Comparison of ENCODE assay signal across 9 cellular contexts in the genomic region with DNA sequence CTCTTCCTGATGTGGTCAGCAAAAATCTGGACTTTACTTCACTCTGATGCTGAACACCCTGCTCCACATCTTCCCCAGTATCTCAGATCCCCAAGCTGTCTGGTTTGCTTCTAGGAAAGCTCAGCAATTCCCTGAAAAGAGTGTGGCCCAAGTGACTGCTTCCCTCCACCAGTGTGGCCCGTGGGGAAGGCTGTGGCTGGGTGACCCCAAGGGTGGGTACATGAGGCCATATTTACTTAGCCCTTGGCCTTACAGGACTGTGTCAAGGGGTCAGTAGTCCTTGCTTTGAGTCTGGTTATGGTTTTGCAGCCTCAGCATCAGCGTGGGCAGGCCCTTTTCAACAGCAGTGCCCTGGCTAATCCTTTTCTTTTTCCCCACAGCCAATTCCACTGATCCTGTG. TPM values are rescaled to one million over a fixed set of nuclear protein-coding genes. Genes with fewer than 3 reads are reported as not detected.
DNase-seq lines count a peak whose midpoint lies in the region; ATAC-seq and TF ChIP-seq lines count a peak whose summit lies in the region.
"Not testable (repeated sequence)": the region's sequence is repeated elsewhere in the genome, so short reads cannot be mapped to it uniquely, and the experiment has no call there.
"Had no signal": no experiment of that assay in that cellular context is flagged by ENCODE, and none has a peak within 500 bp of the region (broad histone marks: within the 10 kb centered on the region; RNA-seq: fewer than 3 reads in every experiment).

No MANE protein-coding gene starts in this region.

- not testable (repeated sequence) for H3K4me3 Mint-ChIP-seq in HFFc6; central memory CD8-positive, alpha-beta T cell; endothelial cell (ENCODE audit: unreplicated experiment); neural progenitor cell

- DNase-seq in HFFc6; central memory CD8-positive, alpha-beta T cell (ENCODE audit: low spot score in 2 of 2); endothelial cell (ENCODE audit: low spot score); lower lobe of right lung; neural progenitor cell (ENCODE audit: low spot score); sciatic nerve (ENCODE audit: low spot score); vagina (ENCODE audit: extremely low spot score in 2 of 2): not testable (repeated sequence)

- not testable (repeated sequence) for H3K36me3 ChIP-seq in lower lobe of right lung, neural progenitor cell, vagina

- H2AFZ ChIP-seq in neural progenitor cell (replicated peaks) = peak overlapping the region; percentile 76

- not testable (repeated sequence) for ATAC-seq in central memory CD8-positive, alpha-beta T cell (replicated peaks; ENCODE audit: extremely low read depth, poor library complexity, severe bottlenecking)
- ATAC-seq in lower lobe of right lung (peak in 1 of 2 donors; percentile 9), sciatic nerve (peak; percentile 65)

- not testable (repeated sequence) for H3K27me3 ChIP-seq in layer of hippocampus (ENCODE audit: control insufficient read depth, insufficient read depth, low read length); lower lobe of right lung (ENCODE audit: low read depth); neural progenitor cell; vagina

- H3F3A ChIP-seq in neural progenitor cell (ENCODE audit: low read depth) = not testable (repeated sequence)

- intact Hi-C loops in lower lobe of right lung (cut with DNase I); sciatic nerve (cut with DNase I); vagina (cut with DNase I): not testable (repeated sequence)

- H3K4me1 Mint-ChIP-seq in HFFc6 (ENCODE audit: low read depth) = peaks cover 17% of the 10 kb centered on the region
- not testable (repeated sequence) for H3K4me1 Mint-ChIP-seq in central memory CD8-positive, alpha-beta T cell; endothelial cell (ENCODE audit: unreplicated experiment); neural progenitor cell

- H3K36me3 Mint-ChIP-seq in HFFc6 (ENCODE audit: low read depth); central memory CD8-positive, alpha-beta T cell (ENCODE audit: insufficient read depth); endothelial cell (ENCODE audit: low read depth, unreplicated experiment); neural progenitor cell: not testable (repeated sequence)

- not testable (repeated sequence) for H3K4me1 ChIP-seq in lower lobe of right lung, neural progenitor cell, vagina

- H3K79me2 ChIP-seq in neural progenitor cell (ENCODE audit: low read depth) = not testable (repeated sequence)

- TF ChIP-seq CTCF in HFFc6 (IDR thresholded peaks at IDR 0.05); endothelial cell (IDR thresholded peaks at IDR 0.05; ENCODE audit: unreplicated experiment); lower lobe of right lung (IDR thresholded peaks at IDR 0.05); neural progenitor cell (IDR thresholded peaks at IDR 0.05); vagina (IDR thresholded peaks at IDR 0.05): not testable (repeated sequence)

- peak overlapping the region; percentile 18 for H3K4me2 ChIP-seq in neural progenitor cell

- not testable (repeated sequence) for H3K27me3 Mint-ChIP-seq in HFFc6 (ENCODE audit: insufficient read depth); central memory CD8-positive, alpha-beta T cell; endothelial cell (ENCODE audit: unreplicated experiment); neural progenitor cell (ENCODE audit: insufficient read depth, low read depth)

- H4K20me1 ChIP-seq in neural progenitor cell (ENCODE audit: low read depth) = not testable (repeated sequence)

- H3K27ac Mint-ChIP-seq in HFFc6 (peak overlapping the region; percentile 69), endothelial cell (ENCODE audit: unreplicated experiment) (peak overlapping the region; percentile 76)
- H3K27ac Mint-ChIP-seq in central memory CD8-positive, alpha-beta T cell (ENCODE audit: low read depth) = peak overlapping the region; percentile 35
- not testable (repeated sequence) for H3K27ac Mint-ChIP-seq in neural progenitor cell

- H3K9me3 Mint-ChIP-seq in HFFc6; central memory CD8-positive, alpha-beta T cell; endothelial cell (ENCODE audit: unreplicated experiment); neural progenitor cell: not testable (repeated sequence)

- not testable (repeated sequence) for H3K9me3 ChIP-seq in lower lobe of right lung; neural progenitor cell (ENCODE audit: low read depth); vagina

- not testable (repeated sequence) for TF ChIP-seq POLR2A in vagina (IDR thresholded peaks at IDR 0.05)

- not testable (repeated sequence) for H3K4me3 ChIP-seq in lower lobe of right lung, neural progenitor cell, vagina

- not testable (repeated sequence) for H3K9ac ChIP-seq in neural progenitor cell

- H3K27ac ChIP-seq in layer of hippocampus (ENCODE audit: low read depth, low read length) (peak overlapping the region; percentile 18), lower lobe of right lung (peak overlapping the region; percentile 49), neural progenitor cell (peak overlapping the region; percentile 46), vagina (peak overlapping the region; percentile 61)

RNA-seq across cellular contexts. Expression of a gene that starts 35.8 kb away (rescaled TPM):
- not detected for total RNA-seq in HFFc6 (2021; fragmentation: NEBNext Ultra II Directional; extraction: Animal tissue kit (Norgen Biotek cat#: 25700))
- not detected for total RNA-seq in endothelial cell (ENCODE audit: unreplicated experiment)
- total RNA-seq in lower lobe of right lung = 50.1 TPM
- total RNA-seq in neural progenitor cell (ENCODE audit: low replicate concordance) = not detected in 2 replicates
- total RNA-seq in sciatic nerve = 20.7 TPM
- 2.5 TPM for total RNA-seq in vagina
- total RNA-seq: CD4-positive, alpha-beta T cell had no signal

RNA-seq across cellular contexts. Expression of a gene that starts 45.6 kb away (rescaled TPM):
- not detected for total RNA-seq in HFFc6 (2021; fragmentation: NEBNext Ultra II Directional; extraction: Animal tissue kit (Norgen Biotek cat#: 25700))
- total RNA-seq in endothelial cell (ENCODE audit: unreplicated experiment) (4.0 TPM), lower lobe of right lung (323 TPM), neural progenitor cell (ENCODE audit: low replicate concordance) (not detected in 2 replicates), sciatic nerve (48.8 TPM), vagina (14.2 TPM)
